11 cellular contexts compared by ENCODE assay signal in the genomic region with DNA sequence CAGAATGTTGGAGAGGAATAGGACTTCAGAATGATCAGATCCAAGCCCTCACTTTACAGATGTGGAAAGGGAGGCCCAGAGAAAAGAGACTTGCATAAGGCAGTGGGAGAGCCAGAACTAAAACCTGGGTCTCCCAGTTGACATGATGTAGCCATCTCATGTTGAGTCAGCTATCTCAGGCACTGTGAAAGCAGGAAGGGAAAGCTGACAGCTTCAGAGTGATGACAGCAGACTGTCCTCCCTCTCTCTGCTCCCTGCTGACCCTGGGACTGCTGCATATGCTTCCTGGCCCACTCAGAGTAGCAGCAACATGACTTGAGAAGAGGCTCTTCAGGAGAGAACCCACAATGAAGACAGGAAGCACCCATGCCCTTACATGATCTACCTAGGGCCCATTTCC. TPM values are rescaled to one million over a fixed set of nuclear protein-coding genes. Genes with fewer than 3 reads are reported as not detected.
DNase-seq lines count a peak whose midpoint lies in the region; ATAC-seq and TF ChIP-seq lines count a peak whose summit lies in the region.
"Had no signal": no experiment of that assay in that cellular context is flagged by ENCODE, and none has a peak within 500 bp of the region (broad histone marks: within the 10 kb centered on the region; RNA-seq: fewer than 3 reads in every experiment).

No MANE protein-coding gene starts in this region.

- no peak overlapping the region for H3K4me3 Mint-ChIP-seq in activated CD4-positive, alpha-beta memory T cell treated with anti-CD3 and anti-CD28 coated beads for 36 hours

- H3K4me1 ChIP-seq in colonic mucosa (no peaks in the 10 kb centered on the region), body of pancreas (peaks cover 9% of the 10 kb centered on the region)

- ATAC-seq in GM19372 (IDR thresholded peaks at IDR 0.05; ENCODE audit: low read depth, unreplicated experiment), result peak; percentile 79
- ATAC-seq in HG02973 (IDR thresholded peaks at IDR 0.05; ENCODE audit: unreplicated experiment), result peak; percentile 86
- no peak for ATAC-seq in body of pancreas

- H3K9me3 ChIP-seq in colonic mucosa (no peaks in the 10 kb centered on the region), body of pancreas (no peaks in the 10 kb centered on the region)
- H3K9me3 ChIP-seq: BLaER1 treated with 17β-estradiol and CSF1 and Interleukin-3, amounts not matched to agents 10 nM and 100 nM had no signal

- H3K27me3 ChIP-seq in colonic mucosa, result no peaks in the 10 kb centered on the region
- no peaks in the 10 kb centered on the region for H3K27me3 ChIP-seq in body of pancreas
- H3K27me3 ChIP-seq: BLaER1 treated with 17β-estradiol and CSF1 and Interleukin-3, amounts not matched to agents 10 nM and 100 nM; cardiac muscle cell had no signal

- intact Hi-C loops in colonic mucosa (cut with DNase I) (no loop called here), body of pancreas (cut with DNase I) (no loop called here)
- intact Hi-C loops in activated CD4-positive, alpha-beta memory T cell treated with anti-CD3 and anti-CD28 coated beads for 36 hours (cut with micrococcal nuclease), result no loop called here

- H3K9ac ChIP-seq in colonic mucosa (ENCODE audit: low read depth in 2 of 2, low read length in 2 of 2), result no peak overlapping the region
- H3K9ac ChIP-seq: BLaER1 treated with 17β-estradiol and CSF1 and Interleukin-3, amounts not matched to agents 10 nM and 100 nM had no signal

- no peaks in the 10 kb centered on the region for H3K9me3 Mint-ChIP-seq in activated CD4-positive, alpha-beta memory T cell treated with anti-CD3 and anti-CD28 coated beads for 36 hours

- H3K36me3 Mint-ChIP-seq in activated CD4-positive, alpha-beta memory T cell treated with anti-CD3 and anti-CD28 coated beads for 36 hours, result no peaks in the 10 kb centered on the region

- no peak for TF ChIP-seq POLR2A in body of pancreas (IDR thresholded peaks at IDR 0.05)

- H3K4me1 Mint-ChIP-seq in activated CD4-positive, alpha-beta memory T cell treated with anti-CD3 and anti-CD28 coated beads for 36 hours (ENCODE audit: low read depth), result peaks cover 2% of the 10 kb centered on the region

- CTCF ChIA-PET in activated CD4-positive, alpha-beta memory T cell treated with anti-CD3 and anti-CD28 coated beads for 36 hours (lab: Charles Lee), result no interaction called here

- H3K27ac ChIP-seq in colonic mucosa (no peak overlapping the region), body of pancreas (no peak overlapping the region)
- H3K27ac ChIP-seq: BLaER1 treated with 17β-estradiol and CSF1 and Interleukin-3, amounts not matched to agents 10 nM and 100 nM; cardiac muscle cell had no signal

- H3K4me3 ChIP-seq in colonic mucosa (no peak overlapping the region), body of pancreas (no peak overlapping the region)
- H3K4me3 ChIP-seq: BLaER1 treated with 17β-estradiol and CSF1 and Interleukin-3, amounts not matched to agents 10 nM and 100 nM; cardiac muscle cell had no signal

- no peaks in the 10 kb centered on the region for H3K27me3 Mint-ChIP-seq in activated CD4-positive, alpha-beta memory T cell treated with anti-CD3 and anti-CD28 coated beads for 36 hours

- no peak overlapping the region for H3K27ac Mint-ChIP-seq in activated CD4-positive, alpha-beta memory T cell treated with anti-CD3 and anti-CD28 coated beads for 36 hours

- H3K36me3 ChIP-seq in colonic mucosa (no peaks in the 10 kb centered on the region), body of pancreas (replicated peaks in 1 of 2; ENCODE audit: insufficient read depth in 1 of 2, low read depth in 2 of 2) (no peaks in the 10 kb centered on the region)
- H3K36me3 ChIP-seq: BLaER1 treated with 17β-estradiol and CSF1 and Interleukin-3, amounts not matched to agents 10 nM and 100 nM; cardiac muscle cell had no signal

- TF ChIP-seq CTCF in GM10266 (IDR thresholded peaks at IDR 0.05; ENCODE audit: control insufficient read depth, insufficient read depth, low read depth, missing control alignments), result no peak
- no peak for TF ChIP-seq CTCF in colonic mucosa (IDR thresholded peaks at IDR 0.05)
- TF ChIP-seq CTCF in body of pancreas (IDR thresholded peaks at IDR 0.05), result no peak

- POLR2A ChIA-PET in activated CD4-positive, alpha-beta memory T cell treated with anti-CD3 and anti-CD28 coated beads for 36 hours (lab: Charles Lee), result no interaction called here

- DNase-seq in GM10266 (ENCODE audit: extremely low spot score) (peak; percentile 54), RPMI8226 (peak; percentile 41), colonic mucosa (no peak), body of pancreas (no peak)
- no peak for DNase-seq in activated CD4-positive, alpha-beta T cell treated with anti-CD3 and anti-CD28 coated beads for 1 hour
- no peak for DNase-seq in activated CD4-positive, alpha-beta memory T cell treated with anti-CD3 and anti-CD28 coated beads for 36 hours
- DNase-seq: NCI-H446 had no signal

RNA-seq across cellular contexts. Expression of gene FHIT, which starts 14.7 kb away (rescaled TPM):
- 1 to 10 TPM; 7.7 to 9.4 TPM for total RNA-seq in colonic mucosa
- 10 to 100 TPM; 10.4 to 15.8 TPM for total RNA-seq in body of pancreas
- total RNA-seq in activated CD4-positive, alpha-beta memory T cell treated with anti-CD3 and anti-CD28 coated beads for 36 hours, result 1 to 10 TPM; 7.2 to 8.7 TPM

Comparison
In these comparisons a context has a peak if more than half of its experiments do, and no peak if none do; other contexts are left out.
1. DNase-seq: peak in GM10266 (single experiment) and RPMI8226 (single experiment); none in colonic mucosa (single experiment), activated CD4-positive, alpha-beta T cell treated with anti-CD3 and anti-CD28 coated beads for 1 hour (single experiment), body of pancreas (0 of 4) and activated CD4-positive, alpha-beta memory T cell treated with anti-CD3 and anti-CD28 coated beads for 36 hours (single experiment).